1 cellular context compared by ENCODE assay signal in genomic region chr11:128351168-128351567, GRCh38.
TF ChIP-seq lines count a peak whose summit lies in the region.

No MANE protein-coding gene starts in this region.

TF ChIP-seq in H1, 55 proteins besides CTCF, POLR2A, EP300 and RAD21:
- TF ChIP-seq KDM4A (IDR thresholded peaks at IDR 0.05; ENCODE audit: low read depth, low read length, severe bottlenecking) (no peak), CHD2 (IDR thresholded peaks at IDR 0.05; ENCODE audit: low read length) (no peak), KDM5A (IDR thresholded peaks at IDR 0.05; ENCODE audit: low read length) (no peak), CTBP2 (IDR thresholded peaks at IDR 0.05; ENCODE audit: borderline replicate concordance, insufficient read depth, insufficient read length, low read length) (no peak), HDAC2 (IDR thresholded peaks at IDR 0.05; ENCODE audit: borderline replicate concordance in 1 of 2, low read depth in 2 of 2, low read length in 2 of 2) (no peak), TAF7 (optimal IDR thresholded peaks at IDR 0.05; ENCODE audit: borderline replicate concordance, low read depth, low read length) (no peak), GABPA (IDR thresholded peaks at IDR 0.05; ENCODE audit: borderline replicate concordance, insufficient read depth, low read length) (no peak), ASH2L (IDR thresholded peaks at IDR 0.05; ENCODE audit: low read length) (no peak)
TF ChIP-seq in H1: peak in this region for 0.
